8 cellular contexts compared by ENCODE assay signal in the genomic region with DNA sequence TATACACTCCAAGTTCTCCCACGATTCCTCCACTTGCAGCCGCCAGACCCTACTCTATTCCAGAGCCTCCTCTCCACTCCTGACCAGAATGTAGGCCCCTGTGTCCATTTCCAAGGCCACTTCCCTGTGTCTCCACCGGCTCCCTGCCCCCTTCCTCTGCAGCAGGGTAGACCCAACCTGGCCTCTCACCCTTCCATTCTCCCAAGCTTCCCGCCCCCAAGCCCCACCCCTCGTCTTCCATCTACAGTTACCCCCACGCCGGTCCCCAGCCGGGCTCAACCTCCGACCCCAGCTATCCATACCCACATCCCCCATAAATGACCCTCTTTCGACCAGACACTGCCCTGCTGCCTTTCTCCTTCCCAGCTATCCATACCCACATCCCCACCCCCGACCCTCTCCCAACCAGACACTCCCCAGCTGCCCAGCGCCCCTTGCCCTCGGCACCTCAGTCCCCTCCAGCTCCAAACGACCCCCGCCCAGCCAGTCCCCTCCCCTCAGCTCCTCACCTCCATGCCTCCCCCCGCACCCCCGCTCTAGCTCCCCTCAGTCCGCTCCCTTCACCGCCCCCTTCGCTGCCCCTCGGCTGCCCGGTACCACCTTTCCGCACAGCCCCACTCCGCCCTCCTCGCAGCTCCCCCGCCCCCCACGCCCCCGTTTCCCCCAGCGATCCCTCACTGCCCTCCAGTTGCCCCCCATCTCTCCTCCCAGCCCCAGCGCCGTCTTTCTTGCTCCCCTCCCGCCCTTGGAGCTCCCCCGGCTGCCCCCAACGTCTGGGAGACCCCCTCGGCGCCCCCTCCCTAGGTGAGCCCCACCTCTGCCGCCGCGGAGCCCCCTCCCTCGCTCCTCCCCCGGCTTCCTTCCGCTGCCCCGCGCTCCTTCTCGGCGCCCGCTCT.
DNase-seq lines count a peak whose midpoint lies in the region; ATAC-seq and TF ChIP-seq lines count a peak whose summit lies in the region.

No MANE protein-coding gene starts in this region.

- DNase-seq in AG09309 (ENCODE audit: low read depth) = no peak
- DNase-seq in choroid plexus epithelial cell (ENCODE audit: low read depth) = no peak
- DNase-seq in NCI-H2227 treated with DMSO at 0.1 percent for 48 hours (lab: John Stamatoyannopoulos, UW) = no peak
- DNase-seq in stimulated activated CD8-positive, alpha-beta memory T cell treated with anti-CD3 and anti-CD28 coated beads, Interleukin-4, amount 100 ng/mL, for 48 hours = no peak

- H3K27me3 ChIP-seq in HUES48 (ENCODE audit: control insufficient read depth, insufficient read depth, low read length) = no peaks in the 10 kb centered on the region
- peaks cover 32% of the 10 kb centered on the region for H3K27me3 ChIP-seq in mucosa of stomach (ENCODE audit: control insufficient read depth, insufficient read depth, low read length)

- H3K36me3 ChIP-seq in HUES48 (ENCODE audit: control insufficient read depth, insufficient read depth, low read length) = peaks cover 7% of the 10 kb centered on the region
- H3K36me3 ChIP-seq in mucosa of stomach (ENCODE audit: control insufficient read depth, insufficient read depth, low read length) = no peaks in the 10 kb centered on the region

- ATAC-seq in HG03159 (IDR thresholded peaks at IDR 0.05; ENCODE audit: unreplicated experiment) (no peak), HG03280 (IDR thresholded peaks at IDR 0.05; ENCODE audit: unreplicated experiment) (no peak)

- H3K9ac ChIP-seq in HUES48 (ENCODE audit: low read depth, low read length) (no peak overlapping the region; the same call in 1 of the 2 replicates), mucosa of stomach (ENCODE audit: low read length) (peak overlapping the region; percentile 7)

- H3K4me3 ChIP-seq in AG09309 (ENCODE audit: control insufficient read depth, low read depth, low read length) (peak overlapping the region; percentile 73), HUES48 (ENCODE audit: low read depth, low read length) (peak overlapping the region; percentile 70), choroid plexus epithelial cell (ENCODE audit: low read depth, low read length) (peak overlapping the region; percentile 54), mucosa of stomach (ENCODE audit: low read length) (no peak overlapping the region)

- no peaks in the 10 kb centered on the region for H3K9me3 ChIP-seq in HUES48 (ENCODE audit: control insufficient read depth, insufficient read depth, low read length)
- no peaks in the 10 kb centered on the region for H3K9me3 ChIP-seq in mucosa of stomach (ENCODE audit: control insufficient read depth, low read length)

- peaks cover 3% of the 10 kb centered on the region; the same call in 1 of the 2 replicates for H3K4me1 ChIP-seq in HUES48 (ENCODE audit: control insufficient read depth, insufficient read depth, low read length)
- peaks cover 4% of the 10 kb centered on the region for H3K4me1 ChIP-seq in mucosa of stomach (ENCODE audit: control insufficient read depth, insufficient read depth, low read length)

- TF ChIP-seq CTCF in AG09309 (IDR thresholded peaks at IDR 0.05; ENCODE audit: control insufficient read depth, insufficient read depth, low read depth, low read length, missing control alignments) (no peak), choroid plexus epithelial cell (conservative IDR thresholded peaks at IDR 0.05; ENCODE audit: low read depth, low read length) (no peak)

- peak overlapping the region; percentile 72 for H3K27ac ChIP-seq in HUES48 (ENCODE audit: low read depth, low read length)
